ENCODE assay signal across 8 cellular contexts in the genomic region with DNA sequence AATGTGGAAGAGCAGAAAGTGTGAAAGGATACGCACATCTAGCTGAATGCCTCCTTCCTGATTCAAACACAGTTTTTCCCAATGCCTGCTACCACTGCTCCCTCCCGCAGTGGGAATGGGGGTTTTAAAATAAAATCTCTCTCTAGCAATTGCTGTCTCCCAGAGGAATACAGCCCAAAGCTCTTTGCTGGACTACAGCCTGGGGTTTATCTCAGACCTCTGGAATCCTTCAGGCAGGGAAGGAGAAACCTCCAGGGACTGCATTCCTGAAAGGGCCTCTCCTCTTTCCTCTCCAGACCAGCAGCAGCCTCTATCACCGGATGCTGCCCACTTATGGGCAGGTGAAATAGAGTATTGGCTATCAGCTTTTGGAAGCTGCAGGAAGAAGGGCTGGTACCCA. TPM values are rescaled to one million over a fixed set of nuclear protein-coding genes. Genes with fewer than 3 reads are reported as not detected.
DNase-seq lines count a peak whose midpoint lies in the region; ATAC-seq and TF ChIP-seq lines count a peak whose summit lies in the region.

No MANE protein-coding gene starts in this region.

- H3K4me3 ChIP-seq in BE2C (ENCODE audit: low read depth, low read length), result no peak overlapping the region
- H3K4me3 ChIP-seq in fibroblast of pulmonary artery (replicated peaks; ENCODE audit: low read depth, low read length), result no peak overlapping the region

- H3K4me1 ChIP-seq in BE2C, result peaks cover 47% of the 10 kb centered on the region

- DNase-seq in BE2C (peak; percentile 54), RWPE1 (ENCODE audit: low spot score) (no peak), fibroblast of pulmonary artery (ENCODE audit: low read depth) (peak; percentile 94), omental fat pad (ENCODE audit: low spot score) (no peak), DMS114 treated with DMSO at 0.1 percent for 48 hours (lab: John Stamatoyannopoulos, UW; ENCODE audit: unreplicated experiment) (no peak), NCI-H1092 (lab: John Stamatoyannopoulos, UW) (no peak), 8988T (no peak), RPMI8226 (no peak)

- no peaks in the 10 kb centered on the region for H3K27me3 ChIP-seq in BE2C

- TF ChIP-seq CTCF in BE2C (IDR thresholded peaks at IDR 0.05; ENCODE audit: low read depth, low read length) (no peak), RWPE1 (conservative IDR thresholded peaks at IDR 0.05; ENCODE audit: low read depth) (no peak), fibroblast of pulmonary artery (IDR thresholded peaks at IDR 0.05; ENCODE audit: low read length, missing control alignments) (no peak), omental fat pad (IDR thresholded peaks at IDR 0.05) (no peak)

- no peaks in the 10 kb centered on the region for H3K9me3 ChIP-seq in BE2C

- ATAC-seq in omental fat pad (ENCODE audit: low FRiP score), result peak; percentile 33

- CTCF ChIA-PET in RWPE1 (lab: Yijun Ruan, JAX), result interaction anchor here (0.6 kb wide), 1 partner anchor 47 kb away, joined by 3 read pairs; no protein-coding TSS in a partner anchor

- H3K27ac ChIP-seq in RWPE1, result peak overlapping the region; percentile 71

- POLR2A ChIA-PET in RWPE1 (lab: Yijun Ruan, JAX; ENCODE audit: low non-redundant PET), result no interaction called here

- H3K36me3 ChIP-seq in BE2C, result no peaks in the 10 kb centered on the region

RNA-seq across cellular contexts. Expression of a gene that starts 6.3 kb away (rescaled TPM):
- 9.9 TPM for polyA plus RNA-seq in BE2C (2012; ENCODE audit: insufficient read depth, insufficient read length, low read depth)
- total RNA-seq in omental fat pad, result 10 to 100 TPM in 2 of 4 donors, 1 to 10 TPM in 2; 6.7 to 45.4 (median 19.5) TPM

Comparison
In these comparisons a context has a peak if more than half of its experiments do, and no peak if none do; other contexts are left out.
1. DNase-seq: peak in BE2C (single experiment) and fibroblast of pulmonary artery (single experiment); none in RWPE1 (single experiment), omental fat pad (single experiment), DMS114 treated with DMSO at 0.1 percent for 48 hours (single experiment), NCI-H1092 (single experiment), 8988T (single experiment) and RPMI8226 (single experiment).